In the genomic region with DNA sequence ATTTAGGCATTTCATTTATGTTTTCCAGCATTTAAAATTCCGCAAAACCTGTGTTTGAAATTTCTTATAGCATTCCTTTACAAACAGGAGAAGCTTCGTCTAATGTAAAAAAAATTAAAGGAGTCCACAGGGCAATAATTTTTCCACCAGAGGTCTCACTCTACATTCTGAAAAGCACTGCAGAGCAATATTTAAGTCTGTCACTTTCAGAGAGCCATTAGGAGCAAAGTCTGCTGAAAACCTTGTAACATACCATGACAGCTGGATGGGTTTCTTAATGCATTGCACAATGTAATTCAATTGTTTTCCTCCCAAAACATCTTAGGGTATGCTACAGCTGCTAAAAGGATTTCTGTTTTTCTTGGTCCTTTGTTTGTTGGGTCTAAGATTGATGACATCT, we compare ENCODE assay signal across 2 cellular contexts.
TF ChIP-seq lines count a peak whose summit lies in the region.

No MANE protein-coding gene starts in this region.

TF ChIP-seq in HEK293, 187 proteins besides CTCF, POLR2A, EP300 and RAD21:
- TF ChIP-seq, protein P1, sequence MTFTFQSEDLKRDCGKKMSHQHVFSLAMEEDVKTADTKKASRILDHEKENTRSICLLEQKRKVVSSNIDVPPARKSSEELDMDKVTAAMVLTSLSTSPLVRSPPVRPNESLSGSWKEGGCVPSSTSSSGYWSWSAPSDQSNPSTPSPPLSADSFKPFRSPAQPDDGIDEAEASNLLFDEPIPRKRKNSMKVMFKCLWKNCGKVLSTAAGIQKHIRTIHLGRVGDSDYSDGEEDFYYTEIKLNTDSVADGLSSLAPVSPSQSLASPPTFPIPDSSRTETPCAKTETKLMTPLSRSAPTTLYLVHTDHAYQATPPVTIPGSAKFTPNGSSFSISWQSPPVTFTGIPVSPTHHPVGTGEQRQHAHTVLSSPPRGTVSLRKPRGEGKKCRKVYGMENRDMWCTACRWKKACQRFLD (tag by site-specific recombination; IDR thresholded peaks at IDR 0.05) = no peak
- TF ChIP-seq ZNF654 (tag by site-specific recombination; IDR thresholded peaks at IDR 0.05; ENCODE audit: low read depth) = peak; percentile 51
- TF ChIP-seq, protein P2, sequence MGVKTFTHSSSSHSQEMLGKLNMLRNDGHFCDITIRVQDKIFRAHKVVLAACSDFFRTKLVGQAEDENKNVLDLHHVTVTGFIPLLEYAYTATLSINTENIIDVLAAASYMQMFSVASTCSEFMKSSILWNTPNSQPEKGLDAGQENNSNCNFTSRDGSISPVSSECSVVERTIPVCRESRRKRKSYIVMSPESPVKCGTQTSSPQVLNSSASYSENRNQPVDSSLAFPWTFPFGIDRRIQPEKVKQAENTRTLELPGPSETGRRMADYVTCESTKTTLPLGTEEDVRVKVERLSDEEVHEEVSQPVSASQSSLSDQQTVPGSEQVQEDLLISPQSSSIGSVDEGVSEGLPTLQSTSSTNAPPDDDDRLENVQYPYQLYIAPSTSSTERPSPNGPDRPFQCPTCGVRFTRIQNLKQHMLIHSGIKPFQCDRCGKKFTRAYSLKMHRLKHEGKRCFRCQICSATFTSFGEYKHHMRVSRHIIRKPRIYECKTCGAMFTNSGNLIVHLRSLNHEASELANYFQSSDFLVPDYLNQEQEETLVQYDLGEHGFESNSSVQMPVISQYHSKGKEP (tag by site-specific recombination; IDR thresholded peaks at IDR 0.05) = 0 out of 2 replicates have a peak, but pooled peaks have one; percentile 13
- TF ChIP-seq ZNF626 (tag by site-specific recombination; IDR thresholded peaks at IDR 0.05) = no peak

TF ChIP-seq in HepG2, 621 proteins besides CTCF, POLR2A, EP300 and RAD21 (continued from another document):
- TF ChIP-seq, protein P3, sequence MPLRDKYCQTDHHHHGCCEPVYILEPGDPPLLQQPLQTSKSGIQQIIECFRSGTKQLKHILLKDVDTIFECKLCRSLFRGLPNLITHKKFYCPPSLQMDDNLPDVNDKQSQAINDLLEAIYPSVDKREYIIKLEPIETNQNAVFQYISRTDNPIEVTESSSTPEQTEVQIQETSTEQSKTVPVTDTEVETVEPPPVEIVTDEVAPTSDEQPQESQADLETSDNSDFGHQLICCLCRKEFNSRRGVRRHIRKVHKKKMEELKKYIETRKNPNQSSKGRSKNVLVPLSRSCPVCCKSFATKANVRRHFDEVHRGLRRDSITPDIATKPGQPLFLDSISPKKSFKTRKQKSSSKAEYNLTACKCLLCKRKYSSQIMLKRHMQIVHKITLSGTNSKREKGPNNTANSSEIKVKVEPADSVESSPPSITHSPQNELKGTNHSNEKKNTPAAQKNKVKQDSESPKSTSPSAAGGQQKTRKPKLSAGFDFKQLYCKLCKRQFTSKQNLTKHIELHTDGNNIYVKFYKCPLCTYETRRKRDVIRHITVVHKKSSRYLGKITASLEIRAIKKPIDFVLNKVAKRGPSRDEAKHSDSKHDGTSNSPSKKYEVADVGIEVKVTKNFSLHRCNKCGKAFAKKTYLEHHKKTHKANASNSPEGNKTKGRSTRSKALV (CRISPR knock-in tag; IDR thresholded peaks at IDR 0.05) = no peak
- TF ChIP-seq ZNF20 (CRISPR knock-in tag; IDR thresholded peaks at IDR 0.05) (no peak), ZNF558 (CRISPR knock-in tag; IDR thresholded peaks at IDR 0.05; ENCODE audit: borderline replicate concordance) (no peak), ZNF614 (CRISPR knock-in tag; IDR thresholded peaks at IDR 0.05; ENCODE audit: borderline replicate concordance) (peak; percentile 62; the same call in 1 of the 2 replicates), RARA (CRISPR knock-in tag; IDR thresholded peaks at IDR 0.05) (no peak), MTA3 (CRISPR knock-in tag; IDR thresholded peaks at IDR 0.05) (no peak), CEBPG (CRISPR knock-in tag; IDR thresholded peaks at IDR 0.05) (peak; percentile 60), SALL2 (CRISPR knock-in tag; IDR thresholded peaks at IDR 0.05) (no peak), HNF4A (CRISPR knock-in tag; IDR thresholded peaks at IDR 0.05) (peak; percentile 58), IRF2 (CRISPR knock-in tag; IDR thresholded peaks at IDR 0.05) (0 out of 2 replicates have a peak, but pooled peaks have one; percentile 16), ZNF317 (CRISPR knock-in tag; IDR thresholded peaks at IDR 0.05) (no peak), NR1H2 (CRISPR knock-in tag; IDR thresholded peaks at IDR 0.05; ENCODE audit: borderline replicate concordance, low read depth) (no peak), TEAD3 (CRISPR knock-in tag; optimal IDR thresholded peaks at IDR 0.05; ENCODE audit: borderline replicate concordance) (peak; percentile 8), FOXK1 (CRISPR knock-in tag; IDR thresholded peaks at IDR 0.05; ENCODE audit: borderline replicate concordance, low read depth) (no peak), ZNF792 (CRISPR knock-in tag; IDR thresholded peaks at IDR 0.05) (no peak), MEIS2 (CRISPR knock-in tag; IDR thresholded peaks at IDR 0.05) (no peak), SMC3 (IDR thresholded peaks at IDR 0.05; ENCODE audit: low read length) (peak; percentile 64), KAT2B (IDR thresholded peaks at IDR 0.05; ENCODE audit: borderline replicate concordance, low read depth, low read length) (no peak), TGIF2 (CRISPR knock-in tag; IDR thresholded peaks at IDR 0.05) (0 out of 2 replicates have a peak, but pooled peaks have one; percentile 24), CEBPB (IDR thresholded peaks at IDR 0.05; ENCODE audit: borderline replicate concordance, low read depth, low read length) (peak; percentile 83), MYNN (CRISPR knock-in tag; IDR thresholded peaks at IDR 0.05; ENCODE audit: low read depth) (no peak), ZNF292 (CRISPR knock-in tag; IDR thresholded peaks at IDR 0.05; ENCODE audit: borderline replicate concordance, low read depth) (no peak), SOX13 (IDR thresholded peaks at IDR 0.05) (no peak), SOX13 (CRISPR knock-in tag; conservative IDR thresholded peaks at IDR 0.05 in 1 of 2, IDR thresholded peaks at IDR 0.05 in 1 of 2) (0 out of 4 replicates have a peak, but pooled peaks of 1 of the 2 experiments have one; percentile 11), STAG1 (CRISPR knock-in tag; IDR thresholded peaks at IDR 0.05) (peak; percentile 62), HNF4G (IDR thresholded peaks at IDR 0.05; ENCODE audit: borderline replicate concordance, low read depth, low read length) (peak; percentile 50; the same call in 1 of the 2 replicates), HNF4G (CRISPR knock-in tag; IDR thresholded peaks at IDR 0.05; ENCODE audit: borderline replicate concordance, low read depth) (no peak)
- TF ChIP-seq, protein P4, sequence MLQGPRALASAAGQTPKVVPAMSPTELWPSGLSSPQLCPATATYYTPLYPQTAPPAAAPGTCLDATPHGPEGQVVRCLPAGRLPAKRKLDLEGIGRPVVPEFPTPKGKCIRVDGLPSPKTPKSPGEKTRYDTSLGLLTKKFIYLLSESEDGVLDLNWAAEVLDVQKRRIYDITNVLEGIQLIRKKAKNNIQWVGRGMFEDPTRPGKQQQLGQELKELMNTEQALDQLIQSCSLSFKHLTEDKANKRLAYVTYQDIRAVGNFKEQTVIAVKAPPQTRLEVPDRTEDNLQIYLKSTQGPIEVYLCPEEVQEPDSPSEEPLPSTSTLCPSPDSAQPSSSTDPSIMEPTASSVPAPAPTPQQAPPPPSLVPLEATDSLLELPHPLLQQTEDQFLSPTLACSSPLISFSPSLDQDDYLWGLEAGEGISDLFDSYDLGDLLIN (CRISPR knock-in tag; IDR thresholded peaks at IDR 0.05; ENCODE audit: borderline replicate concordance) = no peak
- TF ChIP-seq, protein P5, sequence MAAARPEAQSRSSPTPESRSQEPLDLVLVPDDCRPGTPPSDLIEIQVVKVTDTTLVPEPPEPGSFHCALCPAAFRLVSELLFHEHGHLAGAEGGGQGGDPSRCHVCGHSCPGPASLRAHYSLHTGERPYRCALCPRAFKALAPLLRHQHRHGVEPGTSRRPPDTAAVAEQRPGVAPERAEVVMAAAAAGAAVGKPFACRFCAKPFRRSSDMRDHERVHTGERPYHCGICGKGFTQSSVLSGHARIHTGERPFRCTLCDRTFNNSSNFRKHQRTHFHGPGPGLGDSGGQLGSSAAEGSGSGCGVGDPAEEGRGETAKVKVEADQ (CRISPR knock-in tag; IDR thresholded peaks at IDR 0.05; ENCODE audit: borderline replicate concordance) = no peak
- TF ChIP-seq, protein P6, sequence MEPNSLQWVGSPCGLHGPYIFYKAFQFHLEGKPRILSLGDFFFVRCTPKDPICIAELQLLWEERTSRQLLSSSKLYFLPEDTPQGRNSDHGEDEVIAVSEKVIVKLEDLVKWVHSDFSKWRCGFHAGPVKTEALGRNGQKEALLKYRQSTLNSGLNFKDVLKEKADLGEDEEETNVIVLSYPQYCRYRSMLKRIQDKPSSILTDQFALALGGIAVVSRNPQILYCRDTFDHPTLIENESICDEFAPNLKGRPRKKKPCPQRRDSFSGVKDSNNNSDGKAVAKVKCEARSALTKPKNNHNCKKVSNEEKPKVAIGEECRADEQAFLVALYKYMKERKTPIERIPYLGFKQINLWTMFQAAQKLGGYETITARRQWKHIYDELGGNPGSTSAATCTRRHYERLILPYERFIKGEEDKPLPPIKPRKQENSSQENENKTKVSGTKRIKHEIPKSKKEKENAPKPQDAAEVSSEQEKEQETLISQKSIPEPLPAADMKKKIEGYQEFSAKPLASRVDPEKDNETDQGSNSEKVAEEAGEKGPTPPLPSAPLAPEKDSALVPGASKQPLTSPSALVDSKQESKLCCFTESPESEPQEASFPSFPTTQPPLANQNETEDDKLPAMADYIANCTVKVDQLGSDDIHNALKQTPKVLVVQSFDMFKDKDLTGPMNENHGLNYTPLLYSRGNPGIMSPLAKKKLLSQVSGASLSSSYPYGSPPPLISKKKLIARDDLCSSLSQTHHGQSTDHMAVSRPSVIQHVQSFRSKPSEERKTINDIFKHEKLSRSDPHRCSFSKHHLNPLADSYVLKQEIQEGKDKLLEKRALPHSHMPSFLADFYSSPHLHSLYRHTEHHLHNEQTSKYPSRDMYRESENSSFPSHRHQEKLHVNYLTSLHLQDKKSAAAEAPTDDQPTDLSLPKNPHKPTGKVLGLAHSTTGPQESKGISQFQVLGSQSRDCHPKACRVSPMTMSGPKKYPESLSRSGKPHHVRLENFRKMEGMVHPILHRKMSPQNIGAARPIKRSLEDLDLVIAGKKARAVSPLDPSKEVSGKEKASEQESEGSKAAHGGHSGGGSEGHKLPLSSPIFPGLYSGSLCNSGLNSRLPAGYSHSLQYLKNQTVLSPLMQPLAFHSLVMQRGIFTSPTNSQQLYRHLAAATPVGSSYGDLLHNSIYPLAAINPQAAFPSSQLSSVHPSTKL (CRISPR knock-in tag; IDR thresholded peaks at IDR 0.05) = 0 out of 2 replicates have a peak, but pooled peaks have one; percentile 13
- TF ChIP-seq, protein P7, sequence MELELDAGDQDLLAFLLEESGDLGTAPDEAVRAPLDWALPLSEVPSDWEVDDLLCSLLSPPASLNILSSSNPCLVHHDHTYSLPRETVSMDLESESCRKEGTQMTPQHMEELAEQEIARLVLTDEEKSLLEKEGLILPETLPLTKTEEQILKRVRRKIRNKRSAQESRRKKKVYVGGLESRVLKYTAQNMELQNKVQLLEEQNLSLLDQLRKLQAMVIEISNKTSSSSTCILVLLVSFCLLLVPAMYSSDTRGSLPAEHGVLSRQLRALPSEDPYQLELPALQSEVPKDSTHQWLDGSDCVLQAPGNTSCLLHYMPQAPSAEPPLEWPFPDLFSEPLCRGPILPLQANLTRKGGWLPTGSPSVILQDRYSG (CRISPR knock-in tag; IDR thresholded peaks at IDR 0.05) = no peak
- TF ChIP-seq, protein P8, sequence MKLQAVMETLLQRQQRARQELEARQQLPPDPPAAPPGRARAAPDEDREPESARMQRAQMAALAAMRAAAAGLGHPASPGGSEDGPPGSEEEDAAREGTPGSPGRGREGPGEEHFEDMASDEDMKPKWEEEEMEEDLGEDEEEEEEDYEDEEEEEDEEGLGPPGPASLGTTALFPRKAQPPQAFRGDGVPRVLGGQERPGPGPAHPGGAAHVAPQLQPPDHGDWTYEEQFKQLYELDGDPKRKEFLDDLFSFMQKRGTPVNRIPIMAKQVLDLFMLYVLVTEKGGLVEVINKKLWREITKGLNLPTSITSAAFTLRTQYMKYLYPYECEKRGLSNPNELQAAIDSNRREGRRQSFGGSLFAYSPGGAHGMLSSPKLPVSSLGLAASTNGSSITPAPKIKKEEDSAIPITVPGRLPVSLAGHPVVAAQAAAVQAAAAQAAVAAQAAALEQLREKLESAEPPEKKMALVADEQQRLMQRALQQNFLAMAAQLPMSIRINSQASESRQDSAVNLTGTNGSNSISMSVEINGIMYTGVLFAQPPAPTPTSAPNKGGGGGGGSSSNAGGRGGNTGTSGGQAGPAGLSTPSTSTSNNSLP (IDR thresholded peaks at IDR 0.05; ENCODE audit: low read depth, low read length) = peak; percentile 28; the same call in 1 of the 2 replicates
- TF ChIP-seq, protein P9, sequence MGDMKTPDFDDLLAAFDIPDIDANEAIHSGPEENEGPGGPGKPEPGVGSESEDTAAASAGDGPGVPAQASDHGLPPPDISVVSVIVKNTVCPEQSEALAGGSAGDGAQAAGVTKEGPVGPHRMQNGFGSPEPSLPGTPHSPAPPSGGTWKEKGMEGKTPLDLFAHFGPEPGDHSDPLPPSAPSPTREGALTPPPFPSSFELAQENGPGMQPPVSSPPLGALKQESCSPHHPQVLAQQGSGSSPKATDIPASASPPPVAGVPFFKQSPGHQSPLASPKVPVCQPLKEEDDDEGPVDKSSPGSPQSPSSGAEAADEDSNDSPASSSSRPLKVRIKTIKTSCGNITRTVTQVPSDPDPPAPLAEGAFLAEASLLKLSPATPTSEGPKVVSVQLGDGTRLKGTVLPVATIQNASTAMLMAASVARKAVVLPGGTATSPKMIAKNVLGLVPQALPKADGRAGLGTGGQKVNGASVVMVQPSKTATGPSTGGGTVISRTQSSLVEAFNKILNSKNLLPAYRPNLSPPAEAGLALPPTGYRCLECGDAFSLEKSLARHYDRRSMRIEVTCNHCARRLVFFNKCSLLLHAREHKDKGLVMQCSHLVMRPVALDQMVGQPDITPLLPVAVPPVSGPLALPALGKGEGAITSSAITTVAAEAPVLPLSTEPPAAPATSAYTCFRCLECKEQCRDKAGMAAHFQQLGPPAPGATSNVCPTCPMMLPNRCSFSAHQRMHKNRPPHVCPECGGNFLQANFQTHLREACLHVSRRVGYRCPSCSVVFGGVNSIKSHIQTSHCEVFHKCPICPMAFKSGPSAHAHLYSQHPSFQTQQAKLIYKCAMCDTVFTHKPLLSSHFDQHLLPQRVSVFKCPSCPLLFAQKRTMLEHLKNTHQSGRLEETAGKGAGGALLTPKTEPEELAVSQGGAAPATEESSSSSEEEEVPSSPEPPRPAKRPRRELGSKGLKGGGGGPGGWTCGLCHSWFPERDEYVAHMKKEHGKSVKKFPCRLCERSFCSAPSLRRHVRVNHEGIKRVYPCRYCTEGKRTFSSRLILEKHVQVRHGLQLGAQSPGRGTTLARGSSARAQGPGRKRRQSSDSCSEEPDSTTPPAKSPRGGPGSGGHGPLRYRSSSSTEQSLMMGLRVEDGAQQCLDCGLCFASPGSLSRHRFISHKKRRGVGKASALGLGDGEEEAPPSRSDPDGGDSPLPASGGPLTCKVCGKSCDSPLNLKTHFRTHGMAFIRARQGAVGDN (CRISPR knock-in tag; IDR thresholded peaks at IDR 0.05) = no peak
